In the genomic region with DNA sequence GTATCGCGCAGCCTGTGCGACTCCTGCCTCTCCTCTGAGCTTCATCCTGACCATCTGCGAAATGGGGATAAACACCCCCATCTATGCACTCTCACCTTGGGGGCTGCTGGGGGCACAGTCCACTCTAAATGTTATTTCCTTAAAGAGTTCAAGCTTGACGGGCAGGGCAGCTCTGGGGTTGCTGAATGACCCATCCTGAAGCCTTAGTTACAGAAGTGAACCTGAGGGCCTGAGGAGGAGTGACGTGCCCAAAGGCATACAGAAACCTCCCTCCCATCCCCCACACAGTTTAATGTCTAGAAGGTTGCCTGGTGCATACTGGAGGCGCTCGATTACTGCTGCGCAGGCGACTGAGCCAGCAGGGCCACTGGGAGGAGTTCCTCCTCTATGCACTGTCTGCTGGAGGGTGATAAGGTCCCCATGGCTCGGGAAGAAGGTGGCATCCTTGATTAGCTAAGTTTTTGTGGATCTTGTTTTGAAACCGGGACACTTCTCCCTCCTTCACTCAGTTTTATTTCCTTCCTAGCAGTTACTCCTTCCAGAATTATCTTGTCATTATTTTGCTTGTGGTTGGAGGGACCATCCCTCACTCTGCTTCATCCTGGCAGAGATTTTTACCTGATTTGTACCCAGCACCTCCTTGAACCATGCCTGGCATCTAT, we compare ENCODE assay signal across 8 cellular contexts. TPM values are rescaled to one million over a fixed set of nuclear protein-coding genes. Genes with fewer than 3 reads are reported as not detected.
DNase-seq lines count a peak whose midpoint lies in the region; ATAC-seq and TF ChIP-seq lines count a peak whose summit lies in the region.

No MANE protein-coding gene starts in this region.

- peaks cover 8 to 35% (median 21%) of the 10 kb centered on the region in 4 donors for H3K4me1 Mint-ChIP-seq in CD4-positive, alpha-beta memory T cell
- peaks cover 34% of the 10 kb centered on the region for H3K4me1 Mint-ChIP-seq in activated T-cell treated with anti-CD3 and anti-CD28 coated beads, Interleukin-2, amount 50 U/mL, for 72 hours (ENCODE audit: low read depth)

- H3K36me3 ChIP-seq in CD4-positive, alpha-beta memory T cell (ENCODE audit: insufficient read depth, low read length): peaks cover 20% of the 10 kb centered on the region
- H3K36me3 ChIP-seq in osteoblast (ENCODE audit: insufficient read depth, low read length) (peaks cover 21% of the 10 kb centered on the region), upper lobe of right lung (peaks cover 26% of the 10 kb centered on the region)

- H3K4me1 ChIP-seq in CD4-positive, alpha-beta memory T cell (ENCODE audit: insufficient read depth, low read length): peaks cover 25% of the 10 kb centered on the region
- H3K4me1 ChIP-seq in foreskin keratinocyte: peaks cover 5% of the 10 kb centered on the region
- peaks cover 16% of the 10 kb centered on the region for H3K4me1 ChIP-seq in osteoblast (ENCODE audit: insufficient read depth, low read length)
- peaks cover 15% of the 10 kb centered on the region for H3K4me1 ChIP-seq in upper lobe of right lung

- H3K4me2 ChIP-seq in osteoblast (ENCODE audit: insufficient read depth, low read length): peak overlapping the region; percentile 96

- POLR2A ChIA-PET in CD4-positive, alpha-beta memory T cell (lab: Charles Lee; ENCODE audit: partially characterized antibody): interaction anchor here (0.6 to 4.3 kb wide), 19 partner anchors 11 to 375 kb away, joined by 3 to 81 read pairs (median 5); partner anchors contain the start of genes COPE, DDX49, ELL and JUND

- H3K4me3 Mint-ChIP-seq in CD4-positive, alpha-beta memory T cell: peak overlapping the region; percentile 91 to 100 (median 96)
- peak overlapping the region; percentile 91 to 96 for H3K4me3 Mint-ChIP-seq in activated T-cell treated with anti-CD3 and anti-CD28 coated beads, Interleukin-2, amount 50 U/mL, for 72 hours

- peak; percentile 78 for ATAC-seq in GM19351 (IDR thresholded peaks at IDR 0.05; ENCODE audit: unreplicated experiment)
- ATAC-seq in HG03521 (IDR thresholded peaks at IDR 0.05; ENCODE audit: unreplicated experiment): peak; percentile 42
- peak; percentile 87 to 89 for ATAC-seq in activated T-cell treated with anti-CD3 and anti-CD28 coated beads, Interleukin-2, amount 50 U/mL, for 72 hours (replicated peaks in 1 of 2)
- ATAC-seq in foreskin keratinocyte: peak; percentile 53
- ATAC-seq in upper lobe of right lung: peak; percentile 78

- intact Hi-C loops in CD4-positive, alpha-beta memory T cell (cut with micrococcal nuclease): loop anchor here (1.0 to 5.0 kb wide), 5 partner anchors 13 to 93 kb away; partner anchors contain the start of genes ELL, KLHL26, KXD1 and UBA52
- intact Hi-C loops in upper lobe of right lung (cut with DNase I): no loop called here

- peak overlapping the region; percentile 97 to 99 (median 98) for H3K27ac Mint-ChIP-seq in CD4-positive, alpha-beta memory T cell
- H3K27ac Mint-ChIP-seq in activated T-cell treated with anti-CD3 and anti-CD28 coated beads, Interleukin-2, amount 50 U/mL, for 72 hours: peak overlapping the region; percentile 93

- H3K27me3 Mint-ChIP-seq in CD4-positive, alpha-beta memory T cell: no peaks in the 10 kb centered on the region
- H3K27me3 Mint-ChIP-seq in activated T-cell treated with anti-CD3 and anti-CD28 coated beads, Interleukin-2, amount 50 U/mL, for 72 hours (ENCODE audit: low read depth): no peaks in the 10 kb centered on the region

- no peaks in the 10 kb centered on the region for H3K9me3 ChIP-seq in CD4-positive, alpha-beta memory T cell (ENCODE audit: control insufficient read depth in 1 of 2, low read length in 2 of 2)
- no peaks in the 10 kb centered on the region for H3K9me3 ChIP-seq in osteoblast (ENCODE audit: low read depth, low read length)
- H3K9me3 ChIP-seq in upper lobe of right lung: no peaks in the 10 kb centered on the region

- H4K20me1 ChIP-seq in osteoblast (ENCODE audit: insufficient read depth, low read length): peaks cover 4% of the 10 kb centered on the region

- H3K79me2 ChIP-seq in osteoblast (ENCODE audit: insufficient read depth, low read length): peaks cover 19% of the 10 kb centered on the region

- H3K9me3 Mint-ChIP-seq in CD4-positive, alpha-beta memory T cell: no peaks in the 10 kb centered on the region
- no peaks in the 10 kb centered on the region for H3K9me3 Mint-ChIP-seq in activated T-cell treated with anti-CD3 and anti-CD28 coated beads, Interleukin-2, amount 50 U/mL, for 72 hours

- H2AFZ ChIP-seq in osteoblast (ENCODE audit: low read length): peak overlapping the region; percentile 96

- peak overlapping the region; percentile 78 for H3K27ac ChIP-seq in CD4-positive, alpha-beta memory T cell (ENCODE audit: low read depth, low read length)
- H3K27ac ChIP-seq in foreskin keratinocyte (no peak overlapping the region), osteoblast (ENCODE audit: low read depth, low read length) (no peak overlapping the region), upper lobe of right lung (peak overlapping the region; percentile 71)

- CTCF ChIA-PET in CD4-positive, alpha-beta memory T cell (lab: Charles Lee; ENCODE audit: partially characterized antibody): interaction anchor here (0.7 to 2.1 kb wide), 15 partner anchors 13 to 303 kb away, joined by 3 to 25 read pairs (median 6); partner anchors contain the start of genes ELL, KXD1, REX1BD and UBA52

- TF ChIP-seq CTCF in foreskin keratinocyte (conservative IDR thresholded peaks at IDR 0.05) (peak; percentile 46), osteoblast (IDR thresholded peaks at IDR 0.05; ENCODE audit: extremely low read depth, low read depth, low read length) (no peak), upper lobe of right lung (IDR thresholded peaks at IDR 0.05) (no peak)

- DNase-seq in CD4-positive, alpha-beta memory T cell: peak; percentile 79 to 90 (median 83)
- DNase-seq in activated T-cell treated with anti-CD3 and anti-CD28 coated beads, Interleukin-2, amount 50 U/mL, for 72 hours: peak; percentile 88 to 89
- DNase-seq in foreskin keratinocyte (peak in 1 of 2 donors; percentile 70), osteoblast (ENCODE audit: insufficient read length, low spot score, missing footprints) (peak; percentile 96), upper lobe of right lung (peak; percentile 72)

- peak overlapping the region; percentile 38 to 54 for H3K4me3 ChIP-seq in CD4-positive, alpha-beta memory T cell (ENCODE audit: low read length in 2 of 2)
- H3K4me3 ChIP-seq in osteoblast (ENCODE audit: insufficient read depth, low read length) (peak overlapping the region; percentile 72), upper lobe of right lung (peak overlapping the region; percentile 54)

- H3K36me3 Mint-ChIP-seq in CD4-positive, alpha-beta memory T cell: peaks cover 0 to 23% of the 10 kb centered on the region in 2 donors
- peaks cover 0 to 8% of the 10 kb centered on the region in 2 donors for H3K36me3 Mint-ChIP-seq in activated T-cell treated with anti-CD3 and anti-CD28 coated beads, Interleukin-2, amount 50 U/mL, for 72 hours (ENCODE audit: insufficient read depth in 2 of 2)

- no peaks in the 10 kb centered on the region for H3K27me3 ChIP-seq in CD4-positive, alpha-beta memory T cell (ENCODE audit: insufficient read depth, low read length)
- H3K27me3 ChIP-seq in foreskin keratinocyte (no peaks in the 10 kb centered on the region), osteoblast (ENCODE audit: insufficient read depth, low read length) (no peaks in the 10 kb centered on the region), upper lobe of right lung (no peaks in the 10 kb centered on the region)

RNA-seq across cellular contexts. Expression of gene FKBP8, which starts 0.6 kb away (rescaled TPM):
- total RNA-seq in CD4-positive, alpha-beta memory T cell: 100 to 1,000 TPM; 231 to 249 TPM
- 100 to 1,000 TPM in 1 of 2 donors, 10 to 100 TPM in 1; 82.4 to 130 TPM for polyA plus RNA-seq in CD4-positive, alpha-beta memory T cell
- polyA plus RNA-seq in PFSK-1 (2012; ENCODE audit: insufficient read length, low read depth): 563 TPM
- total RNA-seq in activated T-cell treated with anti-CD3 and anti-CD28 coated beads, Interleukin-2, amount 50 U/mL, for 72 hours: 100 to 1,000 TPM; 223 to 239 TPM
- 240 and 245 TPM in 2 replicates for total RNA-seq in foreskin keratinocyte
- polyA plus RNA-seq in foreskin keratinocyte: 342 and 349 TPM in 2 replicates
- total RNA-seq in osteoblast: 253 and 288 TPM in 2 replicates
- total RNA-seq in upper lobe of right lung: 201 TPM

RNA-seq across cellular contexts. Expression of gene KXD1, which starts 13.7 kb away (rescaled TPM):
- 10 to 100 TPM; 95.3 to 95.6 TPM for total RNA-seq in CD4-positive, alpha-beta memory T cell
- 10 to 100 TPM; 88.8 to 94.3 TPM for polyA plus RNA-seq in CD4-positive, alpha-beta memory T cell
- 246 TPM for polyA plus RNA-seq in PFSK-1 (2012; ENCODE audit: insufficient read length, low read depth)
- total RNA-seq in activated T-cell treated with anti-CD3 and anti-CD28 coated beads, Interleukin-2, amount 50 U/mL, for 72 hours: 100 to 1,000 TPM; 127 to 139 TPM
- 105 and 106 TPM in 2 replicates for total RNA-seq in foreskin keratinocyte
- 140 and 143 TPM in 2 replicates for polyA plus RNA-seq in foreskin keratinocyte
- total RNA-seq in osteoblast: 92.8 and 104 TPM in 2 replicates
- total RNA-seq in upper lobe of right lung: 68.3 TPM

RNA-seq across cellular contexts. Expression of gene ELL, which starts 22.1 kb away (rescaled TPM):
- 10 to 100 TPM; 34.9 to 35.9 TPM for total RNA-seq in CD4-positive, alpha-beta memory T cell
- polyA plus RNA-seq in CD4-positive, alpha-beta memory T cell: 10 to 100 TPM in 1 of 2 donors, 1 to 10 TPM in 1; 6.5 to 16.7 TPM
- 17.3 TPM for polyA plus RNA-seq in PFSK-1 (2012; ENCODE audit: insufficient read length, low read depth)
- total RNA-seq in activated T-cell treated with anti-CD3 and anti-CD28 coated beads, Interleukin-2, amount 50 U/mL, for 72 hours: 10 to 100 TPM; 25.9 to 32.3 TPM
- total RNA-seq in foreskin keratinocyte (13.0 and 13.4 TPM in 2 replicates), osteoblast (17.1 and 18.5 TPM in 2 replicates), upper lobe of right lung (17.7 TPM)
- polyA plus RNA-seq in foreskin keratinocyte: 6.8 and 8.1 TPM in 2 replicates

RNA-seq across cellular contexts. Expression of gene UBA52, which starts 27.7 kb away (rescaled TPM):
- 1,000 to 10,000 TPM; 1,962 to 1,978 TPM for total RNA-seq in CD4-positive, alpha-beta memory T cell
- polyA plus RNA-seq in CD4-positive, alpha-beta memory T cell: 1,000 to 10,000 TPM; 1,135 to 1,692 TPM
- 1,954 TPM for polyA plus RNA-seq in PFSK-1 (2012; ENCODE audit: insufficient read length, low read depth)
- 1,000 to 10,000 TPM; 1,602 TPM for total RNA-seq in activated T-cell treated with anti-CD3 and anti-CD28 coated beads, Interleukin-2, amount 50 U/mL, for 72 hours
- 1,160 and 1,167 TPM in 2 replicates for total RNA-seq in foreskin keratinocyte
- polyA plus RNA-seq in foreskin keratinocyte: 1,727 and 1,808 TPM in 2 replicates
- total RNA-seq in osteoblast: 554 and 556 TPM in 2 replicates
- 840 TPM for total RNA-seq in upper lobe of right lung

RNA-seq across cellular contexts. Expression of gene REX1BD, which starts 44.7 kb away (rescaled TPM):
- 100 to 1,000 TPM; 150 to 154 TPM for total RNA-seq in CD4-positive, alpha-beta memory T cell
- polyA plus RNA-seq in CD4-positive, alpha-beta memory T cell: 100 to 1,000 TPM; 148 to 156 TPM
- polyA plus RNA-seq in PFSK-1 (2012; ENCODE audit: insufficient read length, low read depth): 155 TPM
- total RNA-seq in activated T-cell treated with anti-CD3 and anti-CD28 coated beads, Interleukin-2, amount 50 U/mL, for 72 hours: 10 to 100 TPM; 46.2 to 59.5 TPM
- total RNA-seq in foreskin keratinocyte (69.5 and 69.8 TPM in 2 replicates), osteoblast (27.7 and 29.7 TPM in 2 replicates), upper lobe of right lung (57.1 TPM)
- 84.5 and 88.3 TPM in 2 replicates for polyA plus RNA-seq in foreskin keratinocyte

Comparison
In these comparisons a context has a peak if more than half of its experiments do, and no peak if none do; other contexts are left out.
1. H3K27ac ChIP-seq: peak in CD4-positive, alpha-beta memory T cell (single experiment) and upper lobe of right lung (single experiment); none in foreskin keratinocyte (single experiment) and osteoblast (single experiment).
2. Peak in every context shown above with its lines, with median percentiles within 50 percentile points of each other: H3K4me3 ChIP-seq and ATAC-seq.